In genomic region chr16:14608604-14609003, GRCh38 we compare ENCODE assay signal across 19 cellular contexts. TPM values are rescaled to one million over a fixed set of nuclear protein-coding genes. Genes with fewer than 3 reads are reported as not detected.
DNase-seq lines count a peak whose midpoint lies in the region; ATAC-seq and TF ChIP-seq lines count a peak whose summit lies in the region.
"Had no signal": no experiment of that assay in that cellular context is flagged by ENCODE, and none has a peak within 500 bp of the region (broad histone marks: within the 10 kb centered on the region; RNA-seq: fewer than 3 reads in every experiment).

No MANE protein-coding gene starts in this region.

- peak overlapping the region; percentile 46; the same call in 1 of the 2 replicates for H3K27ac ChIP-seq in GM23338 (ENCODE audit: low read depth)
- peak overlapping the region; percentile 95 for H3K27ac ChIP-seq in SU-DHL-6 (ENCODE audit: low read depth, low read length)
- H3K27ac ChIP-seq: suprapubic skin had no signal

- H3F3A ChIP-seq in GM23338 (replicated peaks; ENCODE audit: low read depth), result no peaks in the 10 kb centered on the region
- H3F3A ChIP-seq in SU-DHL-6 (ENCODE audit: insufficient read depth), result peaks cover 60% of the 10 kb centered on the region

- peaks cover 5% of the 10 kb centered on the region; the same call in 1 of the 3 replicates for H3K4me1 Mint-ChIP-seq in GM23338
- H3K4me1 Mint-ChIP-seq in memory B cell, result peaks cover 30% of the 10 kb centered on the region
- H3K4me1 Mint-ChIP-seq in naive thymus-derived CD8-positive, alpha-beta T cell, result peaks cover 0 to 3% (median under 1%) of the 10 kb centered on the region in 4 donors
- H3K4me1 Mint-ChIP-seq: activated naive CD8-positive, alpha-beta T cell treated with anti-CD3 and anti-CD28 coated beads, Interleukin-2, amount 10 ng/mL, durations not matched to agents 7 days and 5 days had no signal

- H3K27me3 ChIP-seq in GM23338 (ENCODE audit: insufficient read depth) (no peaks in the 10 kb centered on the region), SU-DHL-6 (ENCODE audit: low read length) (no peaks in the 10 kb centered on the region)
- H3K27me3 ChIP-seq: suprapubic skin had no signal

- H3K4me3 ChIP-seq in GM12864 (ENCODE audit: low read depth, low read length) (peak overlapping the region; percentile 3; the same call in 1 of the 2 replicates), GM23338 (no peak overlapping the region), SU-DHL-6 (ENCODE audit: insufficient read depth, low read length, poor library complexity, severe bottlenecking) (peak overlapping the region; percentile 21)
- H3K4me3 ChIP-seq: suprapubic skin had no signal

- TF ChIP-seq CTCF in GM12864 (IDR thresholded peaks at IDR 0.05; ENCODE audit: low read depth, low read length, missing control alignments) (no peak), GM23338 (conservative IDR thresholded peaks at IDR 0.05; ENCODE audit: low read depth in 2 of 2) (no peak), SU-DHL-6 (IDR thresholded peaks at IDR 0.05; ENCODE audit: insufficient read depth, low read length, poor library complexity, severe bottlenecking) (no peak)

- no peaks in the 10 kb centered on the region for H3K27me3 Mint-ChIP-seq in GM23338 (ENCODE audit: insufficient read depth, low read depth, poor library complexity)
- H3K27me3 Mint-ChIP-seq in memory B cell, result no peaks in the 10 kb centered on the region
- no peaks in the 10 kb centered on the region for H3K27me3 Mint-ChIP-seq in naive thymus-derived CD8-positive, alpha-beta T cell
- H3K27me3 Mint-ChIP-seq: activated CD4-positive, alpha-beta memory T cell treated with anti-CD3 and anti-CD28 coated beads for 36 hours; activated naive CD8-positive, alpha-beta T cell treated with anti-CD3 and anti-CD28 coated beads, Interleukin-2, amount 10 ng/mL, durations not matched to agents 7 days and 5 days had no signal

- H3K9me3 Mint-ChIP-seq in GM23338 (no peaks in the 10 kb centered on the region), memory B cell (no peaks in the 10 kb centered on the region)
- no peaks in the 10 kb centered on the region for H3K9me3 Mint-ChIP-seq in naive thymus-derived CD8-positive, alpha-beta T cell
- H3K9me3 Mint-ChIP-seq: activated CD4-positive, alpha-beta memory T cell treated with anti-CD3 and anti-CD28 coated beads for 36 hours; activated naive CD8-positive, alpha-beta T cell treated with anti-CD3 and anti-CD28 coated beads, Interleukin-2, amount 10 ng/mL, durations not matched to agents 7 days and 5 days had no signal

- ATAC-seq in GM23338 (no peak), memory B cell (ENCODE audit: low read depth) (peak; percentile 2)
- ATAC-seq in naive thymus-derived CD8-positive, alpha-beta T cell, result no peak
- ATAC-seq: Panc1, SK-N-SH treated with all-trans-retinoic acid at 6 μM for 48 hours had no signal

- no peak overlapping the region for H2AFZ ChIP-seq in GM23338
- H2AFZ ChIP-seq in SU-DHL-6 (ENCODE audit: low read depth, low read length, severe bottlenecking), result no peak overlapping the region

- H3K9me3 ChIP-seq in SU-DHL-6 (ENCODE audit: insufficient read depth, low read length), result no peaks in the 10 kb centered on the region
- H3K9me3 ChIP-seq: suprapubic skin had no signal

- peaks cover 71% of the 10 kb centered on the region for H3K36me3 Mint-ChIP-seq in GM23338 (ENCODE audit: low read depth)
- H3K36me3 Mint-ChIP-seq in memory B cell, result peaks cover 25% of the 10 kb centered on the region
- peaks cover 9 to 87% (median 22%) of the 10 kb centered on the region in 3 donors for H3K36me3 Mint-ChIP-seq in naive thymus-derived CD8-positive, alpha-beta T cell

- H3K4me1 ChIP-seq in GM23338 (ENCODE audit: insufficient read depth), result no peaks in the 10 kb centered on the region; the same call in 1 of the 2 replicates
- H3K4me1 ChIP-seq: suprapubic skin had no signal

- H3K9me2 ChIP-seq in GM23338 (ENCODE audit: insufficient read depth) (no peaks in the 10 kb centered on the region), SU-DHL-6 (replicated peaks; ENCODE audit: insufficient read depth, low read length) (no peaks in the 10 kb centered on the region)

- H3K4me2 ChIP-seq in GM23338 (no peak overlapping the region), SU-DHL-6 (ENCODE audit: low read depth, low read length, poor library complexity, severe bottlenecking) (peak overlapping the region; percentile 86)

- H3K36me3 ChIP-seq in GM23338 (ENCODE audit: insufficient read depth), result peaks cover 36% of the 10 kb centered on the region
- H3K36me3 ChIP-seq in SU-DHL-6 (ENCODE audit: low read length), result peaks cover 3% of the 10 kb centered on the region

- POLR2A ChIA-PET in naive thymus-derived CD8-positive, alpha-beta T cell (lab: Charles Lee), result no interaction called here

- H3K27ac Mint-ChIP-seq in GM23338 (no peak overlapping the region; the same call in 1 of the 2 replicates), memory B cell (peak overlapping the region; percentile 76)
- no peak overlapping the region for H3K27ac Mint-ChIP-seq in naive thymus-derived CD8-positive, alpha-beta T cell
- H3K27ac Mint-ChIP-seq: activated CD4-positive, alpha-beta memory T cell treated with anti-CD3 and anti-CD28 coated beads for 36 hours; activated naive CD8-positive, alpha-beta T cell treated with anti-CD3 and anti-CD28 coated beads, Interleukin-2, amount 10 ng/mL, durations not matched to agents 7 days and 5 days had no signal

- H3K9ac ChIP-seq in SU-DHL-6 (ENCODE audit: low read length), result peak overlapping the region; percentile 48

- DNase-seq in GM12864 (ENCODE audit: low read depth), result no peak
- no peak for DNase-seq in GM23338 (ENCODE audit: low spot score)
- DNase-seq in memory B cell (ENCODE audit: low spot score in 2 of 2), result no peak
- DNase-seq in naive thymus-derived CD8-positive, alpha-beta T cell, result no peak
- DNase-seq in activated gamma-delta T cell (lab: John Stamatoyannopoulos, UW), result no peak
- DNase-seq in NCI-H2227 treated with DMSO at 0.1 percent for 48 hours (lab: John Stamatoyannopoulos, UW), result no peak
- DNase-seq: activated CD4-positive, alpha-beta memory T cell treated with anti-CD3 and anti-CD28 coated beads for 36 hours; activated naive CD8-positive, alpha-beta T cell treated with anti-CD3 and anti-CD28 coated beads, Interleukin-2, amount 10 ng/mL, durations not matched to agents 7 days and 5 days; central memory CD4-positive, alpha-beta T cell; DMS53; effector CD8-positive, alpha-beta T cell; NCI-H187; NCI-H510A; nucleus accumbens; stimulated activated CD4-positive, alpha-beta T cell treated with anti-CD3 and anti-CD28 coated beads, Interleukin-2, amount 100 ng/mL, for 48 hours had no signal

- no peaks in the 10 kb centered on the region for H3K79me2 ChIP-seq in GM23338 (replicated peaks; ENCODE audit: insufficient read depth)
- peaks cover 5% of the 10 kb centered on the region; the same call in 1 of the 2 replicates for H3K79me2 ChIP-seq in SU-DHL-6 (ENCODE audit: insufficient read depth, low read length)

- H4K20me1 ChIP-seq in GM23338 (replicated peaks; ENCODE audit: insufficient read depth), result 0 out of 2 replicates have a peak, but pooled peaks cover 10% of the 10 kb centered on the region
- no peaks in the 10 kb centered on the region for H4K20me1 ChIP-seq in SU-DHL-6 (ENCODE audit: low read depth, low read length)

- H3K4me3 Mint-ChIP-seq in GM23338 (no peak overlapping the region), memory B cell (peak overlapping the region; percentile 28)
- H3K4me3 Mint-ChIP-seq in naive thymus-derived CD8-positive, alpha-beta T cell, result no peak overlapping the region
- H3K4me3 Mint-ChIP-seq: activated CD4-positive, alpha-beta memory T cell treated with anti-CD3 and anti-CD28 coated beads for 36 hours; activated naive CD8-positive, alpha-beta T cell treated with anti-CD3 and anti-CD28 coated beads, Interleukin-2, amount 10 ng/mL, durations not matched to agents 7 days and 5 days had no signal

TF ChIP-seq in GM23338, 12 proteins besides CTCF, POLR2A, EP300 and RAD21:
- TF ChIP-seq REST (IDR thresholded peaks at IDR 0.05; ENCODE audit: unreplicated experiment) (no peak), JUNB (IDR thresholded peaks at IDR 0.05; ENCODE audit: unreplicated experiment) (no peak), ZNF114 (CRISPR knock-in tag; IDR thresholded peaks at IDR 0.05) (no peak), EZH2 (IDR thresholded peaks at IDR 0.05; ENCODE audit: low read depth, unreplicated experiment) (no peak), NANOG (IDR thresholded peaks at IDR 0.05; ENCODE audit: borderline replicate concordance) (no peak), POLR2AphosphoS5 (IDR thresholded peaks at IDR 0.05; ENCODE audit: low read depth) (no peak)

RNA-seq across cellular contexts. Expression of gene PARN, which starts 21.5 kb away (rescaled TPM):
- total RNA-seq in GM23338 (2014; rRNA removed; shearing (Covaris generic)), result 43.8 and 61.3 TPM in 2 replicates
- polyA plus RNA-seq in GM23338 (2016; fragmentation: Nextera tagmentation; extraction: Ambion mirVana), result 32.5 and 34.3 TPM in 2 replicates
- total RNA-seq in naive thymus-derived CD8-positive, alpha-beta T cell, result 10 to 100 TPM; 47.9 to 49.7 TPM
- polyA plus RNA-seq in naive thymus-derived CD8-positive, alpha-beta T cell, result 10 to 100 TPM; 40.8 to 50.8 (median 44.0) TPM

RNA-seq across cellular contexts. Expression of gene BFAR, which starts 24.1 kb away (rescaled TPM):
- total RNA-seq in GM23338 (2014; rRNA removed; shearing (Covaris generic)), result 82.5 and 126 TPM in 2 replicates
- 54.3 and 54.4 TPM in 2 replicates for polyA plus RNA-seq in GM23338 (2016; fragmentation: Nextera tagmentation; extraction: Ambion mirVana)
- 10 to 100 TPM; 76.1 to 82.5 TPM for total RNA-seq in naive thymus-derived CD8-positive, alpha-beta T cell
- polyA plus RNA-seq in naive thymus-derived CD8-positive, alpha-beta T cell, result 10 to 100 TPM; 43.2 to 48.6 (median 46.5) TPM
